ENCODE assay signal across 12 cellular contexts in the genomic region with DNA sequence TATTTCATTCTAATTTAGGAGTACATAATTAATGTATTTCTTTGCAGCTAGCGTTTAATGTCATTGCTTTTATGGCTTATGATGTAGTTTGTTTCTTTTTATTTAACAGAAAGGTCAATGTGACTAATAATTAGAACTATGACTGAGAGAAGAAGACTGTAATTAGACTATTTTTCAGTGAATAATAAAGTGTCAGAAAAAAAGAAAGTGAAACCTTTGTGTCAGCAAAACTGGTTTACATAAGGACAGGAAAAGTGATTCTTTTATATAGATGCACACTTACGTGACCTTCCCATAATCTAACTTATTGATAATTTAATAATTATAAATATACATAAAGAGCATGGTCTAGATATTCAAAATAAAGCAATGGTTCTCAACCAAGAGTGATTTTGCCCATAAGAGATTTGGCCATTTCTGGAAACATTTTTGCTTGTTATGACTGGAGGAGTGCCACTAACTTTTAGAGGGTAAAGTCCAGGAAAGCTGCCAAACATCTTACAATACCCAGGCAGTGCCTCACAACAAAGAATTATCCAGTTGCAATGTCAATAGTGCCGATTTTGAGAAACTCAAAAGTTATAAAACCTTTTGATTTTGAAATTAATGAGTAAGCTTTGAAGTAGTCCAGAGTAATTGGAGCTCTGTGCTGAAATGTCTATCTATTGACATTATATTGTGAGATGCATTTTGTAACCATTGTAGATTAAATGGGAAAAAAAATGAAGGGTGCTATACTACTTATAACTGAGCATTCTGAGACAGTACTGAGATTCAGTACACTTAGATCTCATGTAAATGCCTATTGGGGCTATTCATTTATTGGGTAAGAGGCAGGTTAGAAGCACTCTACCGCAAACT.
DNase-seq lines count a peak whose midpoint lies in the region; ATAC-seq and TF ChIP-seq lines count a peak whose summit lies in the region.
"Had no signal": no experiment of that assay in that cellular context is flagged by ENCODE, and none has a peak within 500 bp of the region (broad histone marks: within the 10 kb centered on the region; RNA-seq: fewer than 3 reads in every experiment).

No MANE protein-coding gene starts in this region.

- H3K4me1 ChIP-seq in liver (ENCODE audit: control insufficient read depth in 4 of 4, insufficient read depth in 4 of 4, low read length in 3 of 4) (peaks cover 0 to 24% (median 20%) of the 10 kb centered on the region in 4 donors), upper lobe of left lung (no peaks in the 10 kb centered on the region)

- TF ChIP-seq RAD21 in liver (IDR thresholded peaks at IDR 0.05): no peak

- H3K36me3 ChIP-seq in liver (ENCODE audit: control insufficient read depth in 4 of 4, insufficient read depth in 3 of 4, low read depth in 1 of 4, low read length in 3 of 4) (no peaks in the 10 kb centered on the region), upper lobe of left lung (no peaks in the 10 kb centered on the region)

- H3K27ac ChIP-seq in liver (ENCODE audit: low read depth in 1 of 2, low read length in 2 of 2) (peak overlapping the region in 1 of 2 donors; percentile 28), upper lobe of left lung (no peak overlapping the region)

- ATAC-seq in GM18508 (IDR thresholded peaks at IDR 0.05; ENCODE audit: insufficient read depth, unreplicated experiment) (peak; percentile 42), HG03432 (IDR thresholded peaks at IDR 0.05; ENCODE audit: unreplicated experiment) (peak; percentile 72), SK-N-SH treated with all-trans-retinoic acid at 6 μM for 48 hours (peak; percentile 79), upper lobe of left lung (ENCODE audit: low FRiP score in 2 of 2) (no peak), HG02642 (IDR thresholded peaks at IDR 0.05; ENCODE audit: poor library complexity, unreplicated experiment) (no peak)

- 22% methylated on average over 4 of the region's 4 CpGs for WGBS in liver
- 49% methylated on average over 4 of the region's 4 CpGs for WGBS in upper lobe of left lung, 2 donors

- H3K27me3 ChIP-seq in liver (ENCODE audit: control insufficient read depth in 4 of 4, insufficient read depth in 4 of 4, low read length in 3 of 4) (no peaks in the 10 kb centered on the region), upper lobe of left lung (no peaks in the 10 kb centered on the region)

- no peak for DNase-seq in upper lobe of left lung
- DNase-seq in activated naive CD4-positive, alpha-beta T cell treated with anti-CD3 and anti-CD28 coated beads, Interleukin-2, amount 50 U/mL, for 16 hours: no peak
- DNase-seq in SHP77 treated with DMSO at 0.1 percent for 48 hours (lab: John Stamatoyannopoulos, UW): no peak
- DNase-seq: activated CD4-positive, alpha-beta T cell treated with anti-CD3 and anti-CD28 coated beads, Interleukin-2, amount 10 ng/mL, durations not matched to agents 24 days and 14 days; activated naive CD8-positive, alpha-beta T cell treated with anti-CD3 and anti-CD28 coated beads, Interleukin-2, amount 10 ng/mL, durations not matched to agents 7 days and 5 days; NCI-H2107; stimulated activated CD8-positive, alpha-beta memory T cell treated with anti-CD3 and anti-CD28 coated beads, Interleukin-4, amount 100 ng/mL, for 48 hours had no signal

- no peak overlapping the region for H3K9ac ChIP-seq in liver (ENCODE audit: low read depth in 1 of 2, low read length in 2 of 2)

- TF ChIP-seq CTCF in liver (IDR thresholded peaks at IDR 0.05; ENCODE audit: low read depth, low read length, missing input control): no peak
- TF ChIP-seq CTCF in upper lobe of left lung (IDR thresholded peaks at IDR 0.05): no peak

- H3K4me3 ChIP-seq in liver (ENCODE audit: low read depth in 1 of 3, low read length in 3 of 3) (peak overlapping the region in 1 of 3 donors; percentile 8), upper lobe of left lung (no peak overlapping the region)

- no peak for TF ChIP-seq POLR2A in upper lobe of left lung (IDR thresholded peaks at IDR 0.05)

- no peak for TF ChIP-seq EP300 in upper lobe of left lung (IDR thresholded peaks at IDR 0.05)

- H3K9me3 ChIP-seq in liver (ENCODE audit: control insufficient read depth in 4 of 4, low read length in 3 of 4): no peaks in the 10 kb centered on the region
- no peaks in the 10 kb centered on the region for H3K9me3 ChIP-seq in upper lobe of left lung

TF ChIP-seq in SK-N-SH treated with all-trans-retinoic acid at 6 μM for 48 hours, 23 proteins besides CTCF, POLR2A, EP300 and RAD21:
- TF ChIP-seq ISL1 (CRISPR knock-in tag; IDR thresholded peaks at IDR 0.05) (peak; percentile 33; the same call in 1 of the 2 replicates), ZNF70 (CRISPR knock-in tag; IDR thresholded peaks at IDR 0.05) (no peak), POU6F1 (CRISPR knock-in tag; IDR thresholded peaks at IDR 0.05; ENCODE audit: borderline replicate concordance, low read depth) (peak; percentile 25; the same call in 1 of the 2 replicates)

TF ChIP-seq in liver, 16 proteins besides CTCF, POLR2A, EP300 and RAD21:
- TF ChIP-seq NR2F2 (IDR thresholded peaks at IDR 0.05): no peak
- TF ChIP-seq, protein P1, sequence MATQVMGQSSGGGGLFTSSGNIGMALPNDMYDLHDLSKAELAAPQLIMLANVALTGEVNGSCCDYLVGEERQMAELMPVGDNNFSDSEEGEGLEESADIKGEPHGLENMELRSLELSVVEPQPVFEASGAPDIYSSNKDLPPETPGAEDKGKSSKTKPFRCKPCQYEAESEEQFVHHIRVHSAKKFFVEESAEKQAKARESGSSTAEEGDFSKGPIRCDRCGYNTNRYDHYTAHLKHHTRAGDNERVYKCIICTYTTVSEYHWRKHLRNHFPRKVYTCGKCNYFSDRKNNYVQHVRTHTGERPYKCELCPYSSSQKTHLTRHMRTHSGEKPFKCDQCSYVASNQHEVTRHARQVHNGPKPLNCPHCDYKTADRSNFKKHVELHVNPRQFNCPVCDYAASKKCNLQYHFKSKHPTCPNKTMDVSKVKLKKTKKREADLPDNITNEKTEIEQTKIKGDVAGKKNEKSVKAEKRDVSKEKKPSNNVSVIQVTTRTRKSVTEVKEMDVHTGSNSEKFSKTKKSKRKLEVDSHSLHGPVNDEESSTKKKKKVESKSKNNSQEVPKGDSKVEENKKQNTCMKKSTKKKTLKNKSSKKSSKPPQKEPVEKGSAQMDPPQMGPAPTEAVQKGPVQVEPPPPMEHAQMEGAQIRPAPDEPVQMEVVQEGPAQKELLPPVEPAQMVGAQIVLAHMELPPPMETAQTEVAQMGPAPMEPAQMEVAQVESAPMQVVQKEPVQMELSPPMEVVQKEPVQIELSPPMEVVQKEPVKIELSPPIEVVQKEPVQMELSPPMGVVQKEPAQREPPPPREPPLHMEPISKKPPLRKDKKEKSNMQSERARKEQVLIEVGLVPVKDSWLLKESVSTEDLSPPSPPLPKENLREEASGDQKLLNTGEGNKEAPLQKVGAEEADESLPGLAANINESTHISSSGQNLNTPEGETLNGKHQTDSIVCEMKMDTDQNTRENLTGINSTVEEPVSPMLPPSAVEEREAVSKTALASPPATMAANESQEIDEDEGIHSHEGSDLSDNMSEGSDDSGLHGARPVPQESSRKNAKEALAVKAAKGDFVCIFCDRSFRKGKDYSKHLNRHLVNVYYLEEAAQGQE (IDR thresholded peaks at IDR 0.05): no peak
- TF ChIP-seq HNF4A (conservative IDR thresholded peaks at IDR 0.05): peak; percentile 51 to 82
- peak; percentile 53 for TF ChIP-seq SP1 (IDR thresholded peaks at IDR 0.05)
- peak; percentile 45 for TF ChIP-seq HNF4G (IDR thresholded peaks at IDR 0.05)
- TF ChIP-seq GABPA (IDR thresholded peaks at IDR 0.05 in 1 of 2, conservative IDR thresholded peaks at IDR 0.05 in 1 of 2): no peak

Comparison
In these comparisons a context has a peak if more than half of its experiments do, and no peak if none do; other contexts are left out.
1. ATAC-seq: peak in GM18508 (single experiment), HG03432 (single experiment) and SK-N-SH treated with all-trans-retinoic acid at 6 μM for 48 hours (single experiment); none in upper lobe of left lung (0 of 2) and HG02642 (single experiment).